ENCODE assay signal across 13 cellular contexts in the genomic region with DNA sequence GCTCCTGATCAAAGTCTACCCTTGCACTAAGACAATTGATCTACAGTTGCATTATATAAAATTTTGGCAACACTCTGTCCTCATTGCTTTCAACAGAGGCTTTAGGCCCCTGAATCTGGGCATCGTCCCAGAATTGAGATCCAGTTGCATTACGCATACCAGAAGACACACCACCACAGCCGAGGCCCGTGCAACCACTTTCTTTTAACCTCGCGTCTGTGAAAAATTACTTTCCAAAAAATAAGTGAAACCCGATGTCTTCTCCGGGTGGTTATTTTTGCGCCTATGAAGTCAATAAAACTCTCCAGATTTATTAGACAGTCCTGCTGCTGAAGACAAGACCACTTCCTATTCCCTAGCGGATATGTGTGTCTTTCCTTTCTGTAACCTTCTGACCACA. TPM values are rescaled to one million over a fixed set of nuclear protein-coding genes. Genes with fewer than 3 reads are reported as not detected.
A peak's percentile ranks its signal among the peaks of the same experiment; 100 is the strongest.
DNase-seq lines count a peak whose midpoint lies in the region; ATAC-seq and TF ChIP-seq lines count a peak whose summit lies in the region.
"Had no signal": no experiment of that assay in that cellular context is flagged by ENCODE, and none has a peak within 500 bp of the region (broad histone marks: within the 10 kb centered on the region; RNA-seq: fewer than 3 reads in every experiment).

No MANE protein-coding gene starts in this region.

- no peaks in the 10 kb centered on the region for H3K4me1 Mint-ChIP-seq in naive thymus-derived CD4-positive, alpha-beta T cell

- H3K36me3 ChIP-seq in ACC112 (ENCODE audit: insufficient read depth, low read length) (0 out of 2 replicates have a peak, but pooled peaks cover 3% of the 10 kb centered on the region), esophagus muscularis mucosa (no peaks in the 10 kb centered on the region), muscle layer of colon (ENCODE audit: insufficient read depth, low read length) (no peaks in the 10 kb centered on the region)
- no peaks in the 10 kb centered on the region for H3K36me3 ChIP-seq in naive thymus-derived CD4-positive, alpha-beta T cell (ENCODE audit: control insufficient read depth in 2 of 3, insufficient read depth in 3 of 3, low read length in 3 of 3)
- H3K36me3 ChIP-seq: Peyer's patch had no signal

- H3K27me3 ChIP-seq in ACC112 (ENCODE audit: insufficient read depth, low read length) (no peaks in the 10 kb centered on the region), esophagus muscularis mucosa (no peaks in the 10 kb centered on the region), muscle layer of colon (ENCODE audit: control insufficient read depth in 1 of 2, insufficient read depth in 2 of 2, low read length in 2 of 2) (no peaks in the 10 kb centered on the region)
- H3K27me3 ChIP-seq in naive thymus-derived CD4-positive, alpha-beta T cell (ENCODE audit: control insufficient read depth in 2 of 2, insufficient read depth in 2 of 2, low read length in 2 of 2), result peaks cover 0 to 3% of the 10 kb centered on the region in 2 donors
- H3K27me3 ChIP-seq: Peyer's patch had no signal

- no peaks in the 10 kb centered on the region for H3K36me3 Mint-ChIP-seq in naive thymus-derived CD4-positive, alpha-beta T cell

- CTCF ChIA-PET in naive thymus-derived CD4-positive, alpha-beta T cell (lab: Charles Lee), result no interaction called here

- peaks cover 0 to 19% (median 14%) of the 10 kb centered on the region in 5 donors for H3K27me3 Mint-ChIP-seq in naive thymus-derived CD4-positive, alpha-beta T cell

- H3K27ac ChIP-seq in ACC112 (ENCODE audit: low read depth, low read length) (peak overlapping the region; percentile 86), esophagus muscularis mucosa (replicated peaks in 1 of 4) (peak overlapping the region; percentile 23 to 58 (median 44)), muscle layer of colon (ENCODE audit: low read depth, low read length) (peak overlapping the region; percentile 61)
- no peak overlapping the region for H3K27ac ChIP-seq in naive thymus-derived CD4-positive, alpha-beta T cell (ENCODE audit: low read depth, low read length)
- H3K27ac ChIP-seq: VCaP had no signal

- H3K9me3 ChIP-seq in esophagus muscularis mucosa (no peaks in the 10 kb centered on the region), muscle layer of colon (ENCODE audit: low read length) (no peaks in the 10 kb centered on the region)
- no peaks in the 10 kb centered on the region for H3K9me3 ChIP-seq in naive thymus-derived CD4-positive, alpha-beta T cell (ENCODE audit: control insufficient read depth in 2 of 3, low read length in 3 of 3)
- H3K9me3 ChIP-seq: Peyer's patch had no signal

- DNase-seq in LHCN-M2 (ENCODE audit: low read depth), result peak; percentile 85
- peak; percentile 90 for DNase-seq in esophagus muscularis mucosa (ENCODE audit: extremely low spot score)
- no peak for DNase-seq in iPS-NIHi11 (ENCODE audit: low spot score)
- DNase-seq in naive thymus-derived CD4-positive, alpha-beta T cell, result no peak
- DNase-seq in activated T-cell treated with anti-CD3 and anti-CD28 coated beads, Interleukin-2, amount 50 U/mL, for 1 hour, result no peak
- DNase-seq: activated T-cell treated with anti-CD3 and anti-CD28 coated beads for 4 hours; NCI-H524; Peyer's patch; stimulated activated naive CD8-positive, alpha-beta T cell treated with anti-CD3 and anti-CD28 coated beads, Interleukin-15, Interleukin-2, amounts not matched to agents 100 U/mL and 50 U/mL, for 24 hours had no signal

- H3K27ac Mint-ChIP-seq in naive thymus-derived CD4-positive, alpha-beta T cell, result no peak overlapping the region

- H3K79me2 ChIP-seq in ACC112 (ENCODE audit: control insufficient read depth, insufficient read depth, low read length, unreplicated experiment), result no peaks in the 10 kb centered on the region

- H3K9ac ChIP-seq in muscle layer of colon (ENCODE audit: low read length), result no peak overlapping the region

- H3K4me1 ChIP-seq in ACC112 (ENCODE audit: control insufficient read depth, insufficient read depth, low read length, unreplicated experiment) (peaks cover 25% of the 10 kb centered on the region), esophagus muscularis mucosa (peaks cover 0 to 34% (median 20%) of the 10 kb centered on the region in 4 donors), muscle layer of colon (ENCODE audit: insufficient read depth, low read length) (peaks cover 46% of the 10 kb centered on the region)
- no peaks in the 10 kb centered on the region for H3K4me1 ChIP-seq in naive thymus-derived CD4-positive, alpha-beta T cell (ENCODE audit: control insufficient read depth in 2 of 2, insufficient read depth in 2 of 2, low read length in 2 of 2)
- H3K4me1 ChIP-seq: Peyer's patch had no signal

- TF ChIP-seq POLR2A in esophagus muscularis mucosa (IDR thresholded peaks at IDR 0.05; ENCODE audit: low read depth), result no peak

- no peak for TF ChIP-seq EP300 in esophagus muscularis mucosa (IDR thresholded peaks at IDR 0.05)

- POLR2A ChIA-PET in naive thymus-derived CD4-positive, alpha-beta T cell (lab: Charles Lee), result no interaction called here

- peak overlapping the region; percentile 25 for H3K4me3 ChIP-seq in ACC112 (ENCODE audit: low read depth, low read length)
- peak overlapping the region in 1 of 4 donors; percentile 0 for H3K4me3 ChIP-seq in esophagus muscularis mucosa
- H3K4me3 ChIP-seq in muscle layer of colon (ENCODE audit: low read depth in 1 of 2, low read length in 2 of 2), result peak overlapping the region in 1 of 2 donors; percentile 13
- H3K4me3 ChIP-seq in naive thymus-derived CD4-positive, alpha-beta T cell (ENCODE audit: low read length), result no peak overlapping the region
- H3K4me3 ChIP-seq: Peyer's patch had no signal

- peak overlapping the region; percentile 37 for H2AFZ ChIP-seq in ACC112 (ENCODE audit: low read length, unreplicated experiment)

- no peak overlapping the region for H3K4me3 Mint-ChIP-seq in naive thymus-derived CD4-positive, alpha-beta T cell

- WGBS in esophagus muscularis mucosa, result 28% methylated on average over 10 of the region's 10 CpGs

- no peak for ATAC-seq in GM18519 (IDR thresholded peaks at IDR 0.05; ENCODE audit: low FRiP score, unreplicated experiment)
- ATAC-seq in naive thymus-derived CD4-positive, alpha-beta T cell, result no peak
- ATAC-seq: stimulated activated naive CD8-positive, alpha-beta T cell treated with anti-CD3 and anti-CD28 coated beads, Interleukin-15, Interleukin-2, amounts not matched to agents 100 U/mL and 50 U/mL, for 24 hours had no signal

- TF ChIP-seq CTCF in esophagus muscularis mucosa (IDR thresholded peaks at IDR 0.05), result no peak

- intact Hi-C loops in esophagus muscularis mucosa (cut with DNase I), result no loop called here
- intact Hi-C loops in naive thymus-derived CD4-positive, alpha-beta T cell (cut with micrococcal nuclease), result no loop called here

- peaks cover 0 to 10% (median 4%) of the 10 kb centered on the region in 11 donors for H3K9me3 Mint-ChIP-seq in naive thymus-derived CD4-positive, alpha-beta T cell

RNA-seq across cellular contexts. Expression of a gene that starts 52.1 kb away (rescaled TPM):
- total RNA-seq in LHCN-M2 (2014; rRNA removed), result 9.0 and 13.0 TPM in 2 replicates
- 2.9 TPM for polyA plus RNA-seq in LHCN-M2 (2012)
- total RNA-seq in esophagus muscularis mucosa, result 10 to 100 TPM; 38.1 to 64.4 (median 55.8) TPM
- total RNA-seq in naive thymus-derived CD4-positive, alpha-beta T cell, result under 1 TPM in 1 of 5 experiments, not detected in 4; 0.32 TPM
- polyA plus RNA-seq in naive thymus-derived CD4-positive, alpha-beta T cell, result not detected

Comparison
In these comparisons a context has a peak if more than half of its experiments do, and no peak if none do; other contexts are left out.
1. DNase-seq: peak in LHCN-M2 (single experiment) and esophagus muscularis mucosa (single experiment); none in iPS-NIHi11 (single experiment), naive thymus-derived CD4-positive, alpha-beta T cell (0 of 9) and activated T-cell treated with anti-CD3 and anti-CD28 coated beads, Interleukin-2, amount 50 U/mL, for 1 hour (single experiment).